Comparison of ENCODE assay signal across 27 cellular contexts in the genomic region with DNA sequence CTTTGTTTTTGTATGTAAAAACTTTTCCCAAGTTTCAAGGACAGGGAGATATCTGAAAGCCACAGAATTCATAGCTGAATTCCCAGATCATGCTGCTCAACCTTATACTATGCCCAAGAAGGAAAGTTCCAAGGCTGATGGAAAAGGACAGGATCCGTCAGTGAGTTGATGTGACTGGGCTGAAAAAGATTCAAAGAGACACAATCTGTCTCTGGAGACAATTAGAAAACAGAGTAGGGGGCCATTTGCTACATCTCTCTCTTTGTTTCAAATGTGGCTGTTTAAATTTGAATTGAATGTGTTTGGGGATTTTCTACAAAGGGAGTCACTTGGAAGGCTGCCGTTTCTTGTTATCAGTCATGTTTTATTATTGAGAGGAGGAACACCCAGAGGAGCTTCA.
"Had no signal": no experiment of that assay in that cellular context is flagged by ENCODE, and none has a peak within 500 bp of the region (broad histone marks: within the 10 kb centered on the region; RNA-seq: fewer than 3 reads in every experiment).

No MANE protein-coding gene starts in this region.

- DNase-seq: hippocampal formation; kidney; left colon; left lung; lower lobe of right lung; mammary epithelial cell; mesenchymal stem cell; naive B cell; natural killer cell; nephron progenitor cell; ovary; right cardiac atrium; stimulated activated CD4-positive, alpha-beta T cell treated with anti-CD3 and anti-CD28 coated beads, Interleukin-12 subunit alpha, Interleukin-12 subunit beta, amount 100 ng/mL, for 4 hours; stimulated activated CD4-positive, alpha-beta T cell treated with anti-CD3 and anti-CD28 coated beads, Interleukin-15, amount 100 ng/mL, for 24 hours; stimulated activated CD4-positive, alpha-beta T cell treated with anti-CD3 and anti-CD28 coated beads, Interleukin-2, amount 100 ng/mL, for 24 hours; stimulated activated CD4-positive, alpha-beta T cell treated with anti-CD3 and anti-CD28 coated beads, Interleukin-4, amount 100 ng/mL, for 1 hour; stimulated activated naive B cell treated with anti-CD40 and anti-IgM and Interleukin-4, amounts not matched to agents 10 μg/mL and 1 μg/mL and 100 μg/mL, for 72 hours; tibial artery; trophoblast cell; upper lobe of right lung had no signal

- H3K27ac Mint-ChIP-seq: mesothelial cell of epicardium; naive B cell; natural killer cell; nephron progenitor cell; progenitor cell of endocrine pancreas; stimulated activated naive B cell treated with anti-CD40 and anti-IgM and Interleukin-4, amounts not matched to agents 10 μg/mL and 1 μg/mL and 100 μg/mL, for 72 hours; stimulated activated naive CD8-positive, alpha-beta T cell treated with anti-CD3 and anti-CD28 coated beads, Interleukin-15, Interleukin-2, amounts not matched to agents 100 ng/mL and 50 ng/mL, for 24 hours had no signal

- H3K4me3 ChIP-seq: left lung, lower lobe of right lung, ovary, skin epidermis, suprapubic skin, thoracic aorta, tibial artery, upper lobe of right lung had no signal

- H3K4me3 Mint-ChIP-seq: mesothelial cell of epicardium; naive B cell; natural killer cell; nephron progenitor cell; stimulated activated naive B cell treated with anti-CD40 and anti-IgM and Interleukin-4, amounts not matched to agents 10 μg/mL and 1 μg/mL and 100 μg/mL, for 72 hours; stimulated activated naive CD8-positive, alpha-beta T cell treated with anti-CD3 and anti-CD28 coated beads, Interleukin-15, Interleukin-2, amounts not matched to agents 100 ng/mL and 50 ng/mL, for 24 hours had no signal

- H3K36me3 Mint-ChIP-seq: mesothelial cell of epicardium; naive B cell; stimulated activated naive B cell treated with anti-CD40 and anti-IgM and Interleukin-4, amounts not matched to agents 10 μg/mL and 1 μg/mL and 100 μg/mL, for 72 hours had no signal

- H3K4me1 Mint-ChIP-seq: naive B cell; natural killer cell; nephron progenitor cell; stimulated activated naive B cell treated with anti-CD40 and anti-IgM and Interleukin-4, amounts not matched to agents 10 μg/mL and 1 μg/mL and 100 μg/mL, for 72 hours had no signal

- H3K27me3 Mint-ChIP-seq: naive B cell; progenitor cell of endocrine pancreas; stimulated activated naive B cell treated with anti-CD40 and anti-IgM and Interleukin-4, amounts not matched to agents 10 μg/mL and 1 μg/mL and 100 μg/mL, for 72 hours; stimulated activated naive CD8-positive, alpha-beta T cell treated with anti-CD3 and anti-CD28 coated beads, Interleukin-15, Interleukin-2, amounts not matched to agents 100 ng/mL and 50 ng/mL, for 24 hours had no signal

- H3K9me3 Mint-ChIP-seq: nephron progenitor cell had no signal

- H3K9me3 ChIP-seq: left lung, lower lobe of right lung, ovary, suprapubic skin, thoracic aorta, upper lobe of right lung had no signal

- H3K27ac ChIP-seq: left lung, lower lobe of right lung, ovary, skin epidermis, suprapubic skin, thoracic aorta, tibial artery, upper lobe of right lung had no signal

- H3K36me3 ChIP-seq: left lung, lower lobe of right lung, ovary, suprapubic skin, thoracic aorta, tibial artery, upper lobe of right lung had no signal

- ATAC-seq: left colon; left lung; lower lobe of right lung; natural killer cell; right cardiac atrium; sciatic nerve; stimulated activated naive B cell treated with anti-CD40 and anti-IgM and Interleukin-4, amounts not matched to agents 10 μg/mL and 1 μg/mL and 100 μg/mL, for 72 hours; upper lobe of right lung had no signal

- H3K27me3 ChIP-seq: left lung, ovary, suprapubic skin, tibial artery, upper lobe of right lung had no signal

- H3K4me1 ChIP-seq: left lung, lower lobe of right lung, suprapubic skin, tibial artery, upper lobe of right lung had no signal
